In the genomic region with DNA sequence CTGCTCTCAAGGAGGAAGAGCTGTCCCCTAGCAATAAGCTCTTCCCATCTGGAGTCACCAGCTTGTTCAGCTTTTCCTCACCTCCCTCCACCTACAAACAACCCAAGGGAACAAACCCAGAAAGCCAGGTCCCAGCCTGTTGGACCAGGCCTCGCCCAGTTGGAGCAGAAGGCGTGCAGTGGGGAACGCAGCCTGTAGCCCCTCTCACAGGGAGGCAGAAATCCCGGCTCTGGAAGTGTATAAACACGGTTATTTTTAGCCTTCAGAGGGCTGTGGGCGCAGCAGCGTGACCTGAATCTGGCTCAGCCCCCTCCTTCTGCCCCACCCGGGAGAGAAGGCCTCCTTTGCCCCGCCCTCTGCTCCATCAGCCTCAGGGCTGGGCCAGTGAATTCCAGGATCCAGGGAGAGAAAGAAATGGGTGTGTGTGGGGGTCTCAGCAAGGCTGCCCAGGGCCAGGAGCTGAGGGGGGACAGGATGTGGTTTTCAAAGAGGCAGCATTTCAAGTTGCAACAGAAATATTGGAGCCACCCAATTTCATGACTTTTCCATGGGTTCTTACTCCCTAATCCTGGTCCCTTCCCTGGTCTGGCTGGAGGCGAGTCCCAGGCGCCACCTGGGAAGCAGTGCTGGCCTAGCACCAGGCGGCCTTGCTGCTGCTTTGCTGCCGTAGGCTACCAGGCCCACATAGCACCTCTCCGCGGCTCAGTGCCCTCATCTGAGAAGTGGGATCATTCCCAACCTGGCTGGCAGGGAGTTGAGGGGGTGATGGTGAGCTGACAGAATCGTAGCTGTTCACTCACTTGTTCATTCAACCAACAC, we compare ENCODE assay signal across 8 cellular contexts. TPM values are rescaled to one million over a fixed set of nuclear protein-coding genes. Genes with fewer than 3 reads are reported as not detected.
DNase-seq lines count a peak whose midpoint lies in the region; ATAC-seq, FAIRE-seq and TF ChIP-seq lines count a peak whose summit lies in the region.

No MANE protein-coding gene starts in this region.

- in situ Hi-C loops in KBM-7 (cut with MboI; ENCODE audit: low pct_unique_long_range_greater_than_20kb, low sequenced_read_pairs) (no loop called here), K562 (cut with MboI) (no loop called here), GM13977 (cut with MboI; ENCODE audit: low pct_unique_long_range_greater_than_20kb, low sequenced_read_pairs, unreplicated experiment) (no loop called here)

- FAIRE-seq in K562 (lab: Jason Lieb, UNC), result peak; percentile 6

- H3K27ac ChIP-seq in K562 (ENCODE audit: extremely low read depth, low read depth, low read length) (no peak overlapping the region), stomach smooth muscle (ENCODE audit: low read length) (peak overlapping the region; percentile 73)
- no peak overlapping the region for H3K27ac ChIP-seq in effector memory CD4-positive, alpha-beta T cell (ENCODE audit: insufficient read depth, low read length, poor library complexity, severe bottlenecking)

- H3K4me1 ChIP-seq in K562 (replicated peaks in 1 of 2; ENCODE audit: control insufficient read depth in 2 of 2, insufficient read depth in 2 of 2, low read length in 2 of 2) (peaks cover 9 to 36% of the 10 kb centered on the region in 2 experiments; a peak in 4 of 5 replicates), stomach smooth muscle (ENCODE audit: control insufficient read depth, insufficient read depth, low read length) (peaks cover 87% of the 10 kb centered on the region)
- peaks cover 23% of the 10 kb centered on the region for H3K4me1 ChIP-seq in effector memory CD4-positive, alpha-beta T cell (ENCODE audit: control insufficient read depth, insufficient read depth, low read length, poor library complexity, severe bottlenecking)

- no peak for TF ChIP-seq POLR2A in K562 (conservative IDR thresholded peaks at IDR 0.05)

- DNase-seq in KBM-7 (peak; percentile 63), K562 (ENCODE audit: extremely low read depth in 1 of 4, low spot score in 3 of 4) (peak; percentile 44 to 56 (median 48)), kidney glomerular epithelial cell (lab: John Stamatoyannopoulos, UW) (peak; percentile 63), GM13977 (ENCODE audit: low spot score) (no peak)
- DNase-seq in effector memory CD4-positive, alpha-beta T cell, result no peak
- DNase-seq in effector CD8-positive, alpha-beta T cell (lab: John Stamatoyannopoulos, UW), result no peak

- POLR2A ChIA-PET in K562 (lab: Yijun Ruan, JAX), result interaction anchor here (0.7 to 1.0 kb wide), 3 partner anchors 9 to 93 kb away, joined by 3 read pairs; no protein-coding TSS in a partner anchor

- peak; percentile 68 for ATAC-seq in K562
- ATAC-seq in GM21737 (IDR thresholded peaks at IDR 0.05; ENCODE audit: unreplicated experiment), result no peak

- no peak for TF ChIP-seq CTCF in K562 (IDR thresholded peaks at IDR 0.05 in 2 of 3, conservative IDR thresholded peaks at IDR 0.05 in 1 of 3; ENCODE audit: insufficient read depth in 2 of 3, low read depth in 1 of 3, low read length in 3 of 3)
- TF ChIP-seq CTCF in GM13977 (IDR thresholded peaks at IDR 0.05; ENCODE audit: extremely low read depth, insufficient read depth, missing control alignments), result no peak

- H3K9ac ChIP-seq in K562 (ENCODE audit: insufficient read depth in 1 of 2, low read depth in 2 of 2, low read length in 2 of 2) (peak overlapping the region in 1 of 2 experiments; percentile 74; a peak in 2 of 4 replicates), stomach smooth muscle (ENCODE audit: low read length in 2 of 2) (peak overlapping the region; percentile 35 to 62)

- WGBS in K562 (ENCODE audit: insufficient coverage, low coverage, missing lambda C conversion rate), result 48% methylated on average over 15 of the region's 16 CpGs

- CTCF ChIA-PET in K562 (lab: Yijun Ruan, JAX; ENCODE audit: low intra/inter-chr PET ratio), result no interaction called here

- intact Hi-C loops in K562 (cut with micrococcal nuclease), result no loop called here

- no peaks in the 10 kb centered on the region for H3K9me3 ChIP-seq in K562 (replicated peaks; ENCODE audit: control insufficient read depth, insufficient read depth, low read depth, low read length)
- H3K9me3 ChIP-seq in stomach smooth muscle (ENCODE audit: control insufficient read depth in 2 of 2, low read length in 2 of 2), result no peaks in the 10 kb centered on the region
- no peaks in the 10 kb centered on the region for H3K9me3 ChIP-seq in effector memory CD4-positive, alpha-beta T cell (ENCODE audit: control insufficient read depth, low read length)

- H3K4me2 ChIP-seq in K562 (ENCODE audit: insufficient read depth, low read length), result no peak overlapping the region

- no peaks in the 10 kb centered on the region for H3K36me3 ChIP-seq in K562 (ENCODE audit: control insufficient read depth, insufficient read depth, low read length)
- H3K36me3 ChIP-seq in stomach smooth muscle (ENCODE audit: control insufficient read depth in 2 of 2, insufficient read depth in 2 of 2, low read length in 2 of 2), result no peaks in the 10 kb centered on the region
- no peaks in the 10 kb centered on the region for H3K36me3 ChIP-seq in effector memory CD4-positive, alpha-beta T cell (ENCODE audit: control insufficient read depth, insufficient read depth, low read length)

- H3K4me3 ChIP-seq in K562 (no peak overlapping the region), stomach smooth muscle (ENCODE audit: low read length in 2 of 2) (peak overlapping the region; percentile 15 to 57)
- H3K4me3 ChIP-seq in effector memory CD4-positive, alpha-beta T cell (ENCODE audit: insufficient read depth, low read depth, low read length, poor library complexity, severe bottlenecking), result no peak overlapping the region

- BruUV-seq in K562 (replicated peaks; lab: Mats Ljungman, UMichigan), result no TSS peak

- peaks cover 66% of the 10 kb centered on the region for H4K20me1 ChIP-seq in K562 (replicated peaks; ENCODE audit: control insufficient read depth, insufficient read depth, low read length)

- no peak for TF ChIP-seq EP300 in K562 (IDR thresholded peaks at IDR 0.05; ENCODE audit: low read length)

- H3K9me1 ChIP-seq in K562 (ENCODE audit: control insufficient read depth, insufficient read depth, low read length), result no peaks in the 10 kb centered on the region

- TF ChIP-seq RAD21 in K562 (CRISPR knock-in tag; conservative IDR thresholded peaks at IDR 0.05 in 1 of 2, IDR thresholded peaks at IDR 0.05 in 1 of 2), result no peak

- H3K27me3 ChIP-seq in K562 (ENCODE audit: control insufficient read depth in 2 of 2, insufficient read depth in 2 of 2, low read length in 2 of 2) (no peaks in the 10 kb centered on the region), stomach smooth muscle (ENCODE audit: control insufficient read depth in 1 of 2, insufficient read depth in 2 of 2, low read length in 2 of 2) (no peaks in the 10 kb centered on the region)
- H3K27me3 ChIP-seq in effector memory CD4-positive, alpha-beta T cell (replicated peaks; ENCODE audit: control insufficient read depth, insufficient read depth, low read length, poor library complexity, severe bottlenecking), result no peaks in the 10 kb centered on the region

- no peak overlapping the region for H2AFZ ChIP-seq in K562 (ENCODE audit: low read depth, low read length)

- peaks cover 57% of the 10 kb centered on the region; the same call in 2 of the 3 replicates for H3K79me2 ChIP-seq in K562 (ENCODE audit: control insufficient read depth, insufficient read depth, low read length)

TF ChIP-seq in K562, 482 proteins besides CTCF, POLR2A, EP300 and RAD21 (continues in another document):
- peak; percentile 45; the same call in 1 of the 2 replicates for TF ChIP-seq MEF2A (IDR thresholded peaks at IDR 0.05; ENCODE audit: control insufficient read depth, low read depth, low read length)
- peak; percentile 71 for TF ChIP-seq VEZF1 (CRISPR knock-in tag; IDR thresholded peaks at IDR 0.05)

RNA-seq across cellular contexts. Expression of gene ZMIZ1, which starts 33.5 kb away (rescaled TPM):
- total RNA-seq in K562 (2011; cell fraction: chromatin; rRNA removed; ENCODE audit: low replicate concordance), result 31.4 and 71.8 TPM in 2 replicates
- total RNA-seq in K562 (2011; cell fraction: nucleolus; rRNA removed), result 28.6 and 32.2 TPM in 2 replicates
- 31.8 and 38.1 TPM in 2 replicates for total RNA-seq in K562 (2011; cell fraction: nucleoplasm; rRNA removed)
- total RNA-seq in K562 (2014; rRNA removed) (7.0 and 7.7 TPM in 2 replicates), K562 (2014; rRNA removed; fragmentation: Illumina TruSeq; extraction: Trizol) (2.6 and 2.8 TPM in 2 replicates), K562 (2015; rRNA removed; fragmentation: Illumina TruSeq; extraction: Trizol) (4.3 and 5.0 TPM in 2 replicates), K562 (2021) (30.3 and 37.3 TPM in 2 replicates)
- polyA plus RNA-seq in K562 (2011; rRNA removed) (3.6 and 6.2 TPM in 2 replicates), K562 (2014; fragmentation: Illumina TruSeq; extraction: Trizol) (22.9 and 25.1 TPM in 2 replicates), K562 (2014; fragmentation: Nextera tagmentation; extraction: Ambion mirVana) (1 to 10 TPM; 1.0 to 1.9 TPM), K562 (2014; rRNA removed) (11.0 and 11.7 TPM in 2 replicates)
- 5.2 and 5.4 TPM in 2 replicates for polyA plus RNA-seq in K562 (2011; cell fraction: cytosol; rRNA removed)
- polyA plus RNA-seq in K562 (2011; cell fraction: nucleus; rRNA removed), result 18.9 and 30.6 TPM in 2 replicates
- 23.3 and 39.2 TPM in 2 replicates for polyA plus RNA-seq in K562 (2012)
- polyA minus RNA-seq in K562 (2011; rRNA and poly(A)+ RNA removed), result 5.8 and 6.7 TPM in 2 replicates
- polyA minus RNA-seq in K562 (2011; cell fraction: cytosol; rRNA and poly(A)+ RNA removed), result 14.9 and 22.3 TPM in 2 replicates
- polyA minus RNA-seq in K562 (2011; cell fraction: nucleus; rRNA and poly(A)+ RNA removed), result 17.6 and 22.4 TPM in 2 replicates

Comparison
In these comparisons a context has a peak if more than half of its experiments do, and no peak if none do; other contexts are left out.
1. DNase-seq: peak in KBM-7 (single experiment), K562 (4 of 4) and kidney glomerular epithelial cell (single experiment); none in effector memory CD4-positive, alpha-beta T cell (0 of 3), GM13977 (single experiment) and effector CD8-positive, alpha-beta T cell (single experiment).
2. H3K4me3 ChIP-seq: peak in stomach smooth muscle (2 of 2); none in K562 (single experiment) and effector memory CD4-positive, alpha-beta T cell (single experiment).